ENCODE assay signal across 8 cellular contexts in genomic region chr9:32431940-32432555, GRCh38. TPM values are rescaled to one million over a fixed set of nuclear protein-coding genes. Genes with fewer than 3 reads are reported as not detected.
DNase-seq lines count a peak whose midpoint lies in the region; ATAC-seq and TF ChIP-seq lines count a peak whose summit lies in the region.

No MANE protein-coding gene starts in this region.

- TF ChIP-seq CTCF in LNCaP clone FGC (IDR thresholded peaks at IDR 0.05; ENCODE audit: control insufficient read depth, extremely low read depth, insufficient read depth) (peak; percentile 66), glutamatergic neuron (IDR thresholded peaks at IDR 0.05; ENCODE audit: partially characterized antibody, unreplicated experiment) (peak; percentile 79)

- peaks cover 64% of the 10 kb centered on the region for H3K36me3 Mint-ChIP-seq in activated T-cell treated with anti-CD3 and anti-CD28 coated beads, Interleukin-2, amount 50 U/mL, for 24 hours (ENCODE audit: low read depth)
- H3K36me3 Mint-ChIP-seq in glutamatergic neuron (ENCODE audit: unreplicated experiment), result no peaks in the 10 kb centered on the region

- H3K4me3 ChIP-seq in LNCaP clone FGC (ENCODE audit: low read depth, low read length), result no peak overlapping the region

- H3K4me1 Mint-ChIP-seq in activated T-cell treated with anti-CD3 and anti-CD28 coated beads, Interleukin-2, amount 50 U/mL, for 24 hours (ENCODE audit: low read depth), result peaks cover 2% of the 10 kb centered on the region
- H3K4me1 Mint-ChIP-seq in glutamatergic neuron (ENCODE audit: low read depth, unreplicated experiment), result no peaks in the 10 kb centered on the region

- H3K4me3 Mint-ChIP-seq in activated T-cell treated with anti-CD3 and anti-CD28 coated beads, Interleukin-2, amount 50 U/mL, for 24 hours, result no peak overlapping the region
- no peak overlapping the region for H3K4me3 Mint-ChIP-seq in glutamatergic neuron (ENCODE audit: unreplicated experiment)

- H3K27ac Mint-ChIP-seq in activated T-cell treated with anti-CD3 and anti-CD28 coated beads, Interleukin-2, amount 50 U/mL, for 24 hours, result no peak overlapping the region
- peak overlapping the region; percentile 36 for H3K27ac Mint-ChIP-seq in glutamatergic neuron (ENCODE audit: unreplicated experiment)

- DNase-seq in NCI-H82 (lab: John Stamatoyannopoulos, UW) (peak; percentile 44), NCI-H82 treated with DMSO at 0.1 percent for 48 hours (lab: John Stamatoyannopoulos, UW; ENCODE audit: unreplicated experiment) (no peak), LNCaP clone FGC (ENCODE audit: low read depth) (no peak), glutamatergic neuron (peak; percentile 71)
- DNase-seq in activated T-cell treated with anti-CD3 and anti-CD28 coated beads, Interleukin-2, amount 50 U/mL, for 24 hours, result peak; percentile 42
- DNase-seq in stimulated activated CD4-positive, alpha-beta T cell treated with anti-CD3 and anti-CD28 coated beads, Interleukin-12 subunit alpha, Interleukin-12 subunit beta, amount 100 ng/mL, for 48 hours (ENCODE audit: low read depth in 2 of 3, low spot score in 1 of 3), result peak in 2 of 3 donors; percentile 8 to 24
- no peak for DNase-seq in NK-92 treated with Interleukin-12 subunit alpha and Interleukin-12 subunit beta, amount 100 ng/mL, for 24 hours (lab: John Stamatoyannopoulos, UW)

- ATAC-seq in HG03196 (IDR thresholded peaks at IDR 0.05; ENCODE audit: unreplicated experiment), result no peak

- H3K9me3 Mint-ChIP-seq in activated T-cell treated with anti-CD3 and anti-CD28 coated beads, Interleukin-2, amount 50 U/mL, for 24 hours, result no peaks in the 10 kb centered on the region
- no peaks in the 10 kb centered on the region for H3K9me3 Mint-ChIP-seq in glutamatergic neuron (ENCODE audit: unreplicated experiment)

- no peaks in the 10 kb centered on the region for H3K27me3 Mint-ChIP-seq in activated T-cell treated with anti-CD3 and anti-CD28 coated beads, Interleukin-2, amount 50 U/mL, for 24 hours
- no peaks in the 10 kb centered on the region for H3K27me3 Mint-ChIP-seq in glutamatergic neuron (ENCODE audit: unreplicated experiment)

RNA-seq across cellular contexts. Expression of gene ACO1, which starts 47.6 kb away (rescaled TPM):
- 17.6 TPM for total RNA-seq in glutamatergic neuron (ENCODE audit: unreplicated experiment)

Comparison
In these comparisons a context has a peak if more than half of its experiments do, and no peak if none do; other contexts are left out.
1. DNase-seq: peak in NCI-H82 (single experiment), activated T-cell treated with anti-CD3 and anti-CD28 coated beads, Interleukin-2, amount 50 U/mL, for 24 hours (single experiment), glutamatergic neuron (single experiment) and stimulated activated CD4-positive, alpha-beta T cell treated with anti-CD3 and anti-CD28 coated beads, Interleukin-12 subunit alpha, Interleukin-12 subunit beta, amount 100 ng/mL, for 48 hours (2 of 3); none in NCI-H82 treated with DMSO at 0.1 percent for 48 hours (single experiment), LNCaP clone FGC (single experiment) and NK-92 treated with Interleukin-12 subunit alpha and Interleukin-12 subunit beta, amount 100 ng/mL, for 24 hours (single experiment).